ENCODE assay signal across 17 cellular contexts in the genomic region with DNA sequence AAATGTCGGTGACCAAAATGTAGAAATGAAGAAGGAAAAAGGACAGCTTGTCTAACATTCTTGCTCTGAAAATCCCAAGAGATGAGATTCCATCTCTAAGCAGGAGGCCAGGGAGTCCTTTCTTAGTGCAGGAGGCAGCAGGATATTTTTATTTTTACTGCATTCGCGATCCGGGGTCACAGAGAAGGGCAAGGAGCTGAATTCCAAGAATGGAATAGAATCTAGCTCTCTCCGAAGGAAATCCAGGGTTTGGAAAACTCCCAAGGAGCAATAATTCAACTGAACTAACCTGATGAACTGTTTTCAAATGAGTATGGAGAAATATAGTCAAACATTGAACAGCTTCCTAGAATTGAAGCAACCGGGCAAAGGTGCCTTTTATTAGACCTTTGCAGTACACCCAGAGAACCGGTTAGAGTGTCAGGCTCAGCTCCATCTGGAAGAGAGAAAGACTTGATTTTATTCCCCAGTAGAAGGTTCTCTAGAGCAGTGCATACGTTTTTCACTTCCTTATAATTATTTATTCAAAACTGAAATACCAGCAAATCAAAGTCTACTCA.
A peak's percentile ranks its signal among the peaks of the same experiment; 100 is the strongest.
DNase-seq lines count a peak whose midpoint lies in the region; ATAC-seq and TF ChIP-seq lines count a peak whose summit lies in the region.
"Had no signal": no experiment of that assay in that cellular context is flagged by ENCODE, and none has a peak within 500 bp of the region (broad histone marks: within the 10 kb centered on the region; RNA-seq: fewer than 3 reads in every experiment).

No MANE protein-coding gene starts in this region.

- peaks cover 43% of the 10 kb centered on the region for H3K4me1 ChIP-seq in hepatocyte (ENCODE audit: insufficient read depth)
- peaks cover 4% of the 10 kb centered on the region for H3K4me1 ChIP-seq in ovary (ENCODE audit: insufficient read depth)
- peaks cover 6% of the 10 kb centered on the region for H3K4me1 ChIP-seq in stomach smooth muscle (ENCODE audit: control insufficient read depth, insufficient read depth, low read length)
- H3K4me1 ChIP-seq: BE2C had no signal

- no peaks in the 10 kb centered on the region for H4K20me1 ChIP-seq in hepatocyte (ENCODE audit: insufficient read depth, poor library complexity, severe bottlenecking)

- 62% methylated on average over 8 of the region's 8 CpGs for WGBS in hepatocyte (ENCODE audit: low lambda C conversion rate, missing lambda C conversion rate)
- WGBS in ovary, 3 donors = 6 to 11% (median 9%) methylated on average over 8 of the region's 8 CpGs

- no peak overlapping the region for H3K4me2 ChIP-seq in hepatocyte

- H2AFZ ChIP-seq in hepatocyte = no peak overlapping the region

- no peaks in the 10 kb centered on the region for H3K9me2 ChIP-seq in hepatocyte (replicated peaks; ENCODE audit: insufficient read depth)

- no peaks in the 10 kb centered on the region for H3K79me2 ChIP-seq in hepatocyte

- intact Hi-C loops in ovary (cut with DNase I) = no loop called here

- H3K27me3 ChIP-seq in hepatocyte (no peaks in the 10 kb centered on the region), ovary (no peaks in the 10 kb centered on the region), stomach smooth muscle (ENCODE audit: control insufficient read depth in 1 of 2, insufficient read depth in 2 of 2, low read length in 2 of 2) (no peaks in the 10 kb centered on the region)
- H3K27me3 ChIP-seq: BE2C, MG63 had no signal

- H3K9me3 ChIP-seq in hepatocyte (ENCODE audit: low read depth) = no peaks in the 10 kb centered on the region
- no peaks in the 10 kb centered on the region for H3K9me3 ChIP-seq in ovary
- H3K9me3 ChIP-seq in stomach smooth muscle (ENCODE audit: control insufficient read depth in 2 of 2, low read length in 2 of 2) = no peaks in the 10 kb centered on the region
- H3K9me3 ChIP-seq: BE2C, MG63 had no signal

- TF ChIP-seq POLR2A in ovary (IDR thresholded peaks at IDR 0.05) = no peak

- TF ChIP-seq CTCF in LNCaP clone FGC (IDR thresholded peaks at IDR 0.05; ENCODE audit: control insufficient read depth, extremely low read depth, insufficient read depth) (no peak), hepatocyte (IDR thresholded peaks at IDR 0.05; ENCODE audit: poor library complexity) (no peak), ovary (IDR thresholded peaks at IDR 0.05) (no peak)

- no peak for TF ChIP-seq EP300 in ovary (IDR thresholded peaks at IDR 0.05)

- DNase-seq in LNCaP clone FGC (ENCODE audit: low read depth) = peak; percentile 25
- peak; percentile 50 for DNase-seq in hepatocyte (ENCODE audit: low spot score)
- peak in 3 of 5 donors; percentile 43 to 45 (median 44) for DNase-seq in ovary
- DNase-seq in activated CD4-positive, CD25-positive, alpha-beta regulatory T cell treated with anti-CD3 and anti-CD28 coated beads, Interleukin-2, amount 50 U/mL, for 72 hours = no peak
- no peak for DNase-seq in stimulated activated CD4-positive, alpha-beta T cell treated with anti-CD3 and anti-CD28 coated beads, Interleukin-4, amount 100 ng/mL, for 24 hours
- no peak for DNase-seq in activated CD4-positive, alpha-beta T cell treated with anti-CD3 and anti-CD28 coated beads for 1 hour
- DNase-seq: 8988T; BE2C; CD4-positive, alpha-beta T cell; DMS53; H7; MG63; NCI-H1092 treated with DMSO at 0.1 percent for 48 hours; NCI-H2227 treated with DMSO at 0.1 percent for 48 hours; NCI-H524 had no signal

- ATAC-seq in GM19452 (IDR thresholded peaks at IDR 0.05; ENCODE audit: unreplicated experiment) = no peak

- H3K36me3 ChIP-seq in hepatocyte (replicated peaks; ENCODE audit: insufficient read depth, low read depth) (no peaks in the 10 kb centered on the region), ovary (no peaks in the 10 kb centered on the region), stomach smooth muscle (ENCODE audit: control insufficient read depth in 2 of 2, insufficient read depth in 2 of 2, low read length in 2 of 2) (no peaks in the 10 kb centered on the region)
- H3K36me3 ChIP-seq: BE2C, MG63 had no signal

- H3K27ac ChIP-seq in hepatocyte (peak overlapping the region; percentile 79), ovary (peak overlapping the region in 1 of 2 donors; percentile 67), stomach smooth muscle (ENCODE audit: low read length) (peak overlapping the region; percentile 31)

- H3K4me3 ChIP-seq in LNCaP clone FGC (ENCODE audit: low read depth, low read length) (no peak overlapping the region), hepatocyte (no peak overlapping the region), ovary (no peak overlapping the region), stomach smooth muscle (ENCODE audit: low read length in 2 of 2) (no peak overlapping the region)
- H3K4me3 ChIP-seq: MG63 had no signal

- H3K9ac ChIP-seq in stomach smooth muscle (ENCODE audit: low read length in 2 of 2) = no peak overlapping the region

Comparison
In these comparisons a context has a peak if more than half of its experiments do, and no peak if none do; other contexts are left out.
1. DNase-seq: peak in LNCaP clone FGC (single experiment), hepatocyte (single experiment) and ovary (3 of 5); none in activated CD4-positive, CD25-positive, alpha-beta regulatory T cell treated with anti-CD3 and anti-CD28 coated beads, Interleukin-2, amount 50 U/mL, for 72 hours (single experiment), stimulated activated CD4-positive, alpha-beta T cell treated with anti-CD3 and anti-CD28 coated beads, Interleukin-4, amount 100 ng/mL, for 24 hours (single experiment) and activated CD4-positive, alpha-beta T cell treated with anti-CD3 and anti-CD28 coated beads for 1 hour (single experiment).